ENCODE assay signal across 14 cellular contexts in genomic region chr10:117413928-117414618, GRCh38. TPM values are rescaled to one million over a fixed set of nuclear protein-coding genes. Genes with fewer than 3 reads are reported as not detected.
DNase-seq lines count a peak whose midpoint lies in the region; ATAC-seq and TF ChIP-seq lines count a peak whose summit lies in the region.
"Had no signal": no experiment of that assay in that cellular context is flagged by ENCODE, and none has a peak within 500 bp of the region (broad histone marks: within the 10 kb centered on the region; RNA-seq: fewer than 3 reads in every experiment).

No MANE protein-coding gene starts in this region.

- peaks cover 30% of the 10 kb centered on the region for H3K27me3 Mint-ChIP-seq in T-helper 17 cell

- H3K9ac ChIP-seq in GM23248 (no peak overlapping the region), parathyroid adenoma (no peak overlapping the region)

- H3K27ac ChIP-seq in GM23248 (no peak overlapping the region), parathyroid adenoma (peak overlapping the region; percentile 88), testis (no peak overlapping the region)
- H3K27ac ChIP-seq: WERI-Rb-1 had no signal

- 0% methylated on average over 1 of the region's 1 CpG for WGBS in GM23248 (ENCODE audit: low coverage in 1 of 2, low lambda C conversion rate in 2 of 2, missing lambda C conversion rate in 2 of 2), 2 experiments
- WGBS in testis, 2 donors = 10 to 22% methylated on average over 1 of the region's 1 CpG

- H3K4me3 ChIP-seq in GM23248 (no peak overlapping the region), parathyroid adenoma (ENCODE audit: low read depth, low read length) (peak overlapping the region; percentile 24), testis (no peak overlapping the region)

- no peak for TF ChIP-seq POLR2A in erythroblast (IDR thresholded peaks at IDR 0.05; ENCODE audit: low read length)
- no peak for TF ChIP-seq POLR2A in testis (IDR thresholded peaks at IDR 0.05)

- H4K20me1 ChIP-seq in GM23248 (ENCODE audit: insufficient read depth) = no peaks in the 10 kb centered on the region

- peaks cover 9% of the 10 kb centered on the region for H3F3A ChIP-seq in GM23248 (ENCODE audit: insufficient read depth)

- H3K4me3 Mint-ChIP-seq in T-helper 17 cell = no peak overlapping the region
- H3K4me3 Mint-ChIP-seq: central memory CD8-positive, alpha-beta T cell; neural crest cell; stimulated activated naive CD8-positive, alpha-beta T cell treated with anti-CD3 and anti-CD28 coated beads, Interleukin-15, amount 100 ng/mL, for 72 hours had no signal

- H3K36me3 ChIP-seq in GM23248 (ENCODE audit: low read depth) (no peaks in the 10 kb centered on the region), parathyroid adenoma (ENCODE audit: control insufficient read depth, insufficient read depth, low read length) (no peaks in the 10 kb centered on the region), testis (ENCODE audit: low read depth, missing control alignments) (no peaks in the 10 kb centered on the region)
- H3K36me3 ChIP-seq: WERI-Rb-1 had no signal

- no peaks in the 10 kb centered on the region for H3K9me2 ChIP-seq in GM23248 (ENCODE audit: insufficient read depth)

- intact Hi-C loops in testis (cut with DNase I; ENCODE audit: low total_unique reads) = no loop called here

- H3K4me1 ChIP-seq in GM23248 (ENCODE audit: insufficient read depth) (peaks cover 12% of the 10 kb centered on the region), parathyroid adenoma (peaks cover 71% of the 10 kb centered on the region), testis (no peaks in the 10 kb centered on the region)

- H3K27ac Mint-ChIP-seq in T-helper 17 cell = no peak overlapping the region
- H3K27ac Mint-ChIP-seq: activated naive CD4-positive, alpha-beta T cell treated with anti-CD3 and anti-CD28 coated beads, Interleukin-2, amount 50 U/mL, for 72 hours; stimulated activated naive CD8-positive, alpha-beta T cell treated with anti-CD3 and anti-CD28 coated beads, Interleukin-15, amount 100 ng/mL, for 72 hours had no signal

- H3K27me3 ChIP-seq in GM23248 (replicated peaks; ENCODE audit: insufficient read depth) (no peaks in the 10 kb centered on the region), parathyroid adenoma (ENCODE audit: control insufficient read depth, insufficient read depth, low read length) (no peaks in the 10 kb centered on the region), testis (no peaks in the 10 kb centered on the region)

- H3K9me3 ChIP-seq in GM23248 (ENCODE audit: low read depth) (no peaks in the 10 kb centered on the region), parathyroid adenoma (ENCODE audit: control insufficient read depth, low read length) (no peaks in the 10 kb centered on the region), testis (no peaks in the 10 kb centered on the region), T-helper 17 cell (ENCODE audit: control insufficient read depth, low read length, poor library complexity, severe bottlenecking) (no peaks in the 10 kb centered on the region)

- ATAC-seq in T-helper 17 cell = no peak
- ATAC-seq in HG03045 (IDR thresholded peaks at IDR 0.05; ENCODE audit: unreplicated experiment) = no peak
- ATAC-seq: activated naive CD4-positive, alpha-beta T cell treated with anti-CD3 and anti-CD28 coated beads, Interleukin-2, amount 50 U/mL, for 72 hours; SK-N-SH treated with all-trans-retinoic acid at 6 μM for 48 hours; stimulated activated naive CD8-positive, alpha-beta T cell treated with anti-CD3 and anti-CD28 coated beads, Interleukin-15, amount 100 ng/mL, for 72 hours had no signal

- no peak overlapping the region for H2AFZ ChIP-seq in GM23248
- no peak overlapping the region for H2AFZ ChIP-seq in parathyroid adenoma

- H3K4me2 ChIP-seq in GM23248 (ENCODE audit: unreplicated experiment) (peak overlapping the region; percentile 14), parathyroid adenoma (ENCODE audit: low read length) (peak overlapping the region; percentile 36)

- no peaks in the 10 kb centered on the region for H3K4me1 Mint-ChIP-seq in T-helper 17 cell
- H3K4me1 Mint-ChIP-seq: central memory CD8-positive, alpha-beta T cell; stimulated activated naive CD8-positive, alpha-beta T cell treated with anti-CD3 and anti-CD28 coated beads, Interleukin-15, amount 100 ng/mL, for 72 hours had no signal

- H3K79me2 ChIP-seq in GM23248 (ENCODE audit: insufficient read depth) (no peaks in the 10 kb centered on the region), parathyroid adenoma (no peaks in the 10 kb centered on the region)

- in situ Hi-C loops in GM23248 (cut with MboI) = no loop called here

- H3K36me3 Mint-ChIP-seq in T-helper 17 cell (ENCODE audit: low read depth) = no peaks in the 10 kb centered on the region
- H3K36me3 Mint-ChIP-seq: activated naive CD4-positive, alpha-beta T cell treated with anti-CD3 and anti-CD28 coated beads, Interleukin-2, amount 50 U/mL, for 72 hours had no signal

- TF ChIP-seq CTCF in parathyroid adenoma (IDR thresholded peaks at IDR 0.05) (no peak), testis (IDR thresholded peaks at IDR 0.05) (no peak)

- DNase-seq in GM23248 = peak; percentile 77
- DNase-seq in NCI-H69 (lab: John Stamatoyannopoulos, UW) = peak; percentile 27
- DNase-seq in erythroblast (lab: John Stamatoyannopoulos, UW) = peak; percentile 29 to 52
- no peak for DNase-seq in testis
- DNase-seq in T-helper 17 cell = no peak
- DNase-seq: NK-92 treated with Interleukin-12 subunit alpha and Interleukin-12 subunit beta, amount 100 ng/mL, for 24 hours; stimulated activated naive CD8-positive, alpha-beta T cell treated with anti-CD3 and anti-CD28 coated beads, Interleukin-15, amount 100 ng/mL, for 72 hours; WERI-Rb-1 had no signal

RNA-seq across cellular contexts. Expression of gene PDZD8, which starts 38.8 kb away (rescaled TPM):
- 19.7 and 20.1 TPM in 2 replicates for total RNA-seq in GM23248 (2014; rRNA removed; shearing (Covaris generic))
- polyA plus RNA-seq in GM23248 (2016; fragmentation: Nextera tagmentation; extraction: Ambion mirVana) (13.8 and 14.4 TPM in 2 replicates), testis (ENCODE audit: insufficient read depth, low read depth, low replicate concordance) (107 TPM)
- total RNA-seq in testis (100 to 1,000 TPM in 1 of 2 donors, 10 to 100 TPM in 1; 49.6 to 120 TPM), T-helper 17 cell (10 to 100 TPM; 18.4 to 29.6 TPM)

Comparison
In these comparisons a context has a peak if more than half of its experiments do, and no peak if none do; other contexts are left out.
1. DNase-seq: peak in GM23248 (single experiment), NCI-H69 (single experiment) and erythroblast (2 of 2); none in testis (single experiment) and T-helper 17 cell (0 of 3).